In genomic region chr7:116382375-116382774, GRCh38 we compare ENCODE assay signal across 16 cellular contexts.
DNase-seq lines count a peak whose midpoint lies in the region; ATAC-seq and TF ChIP-seq lines count a peak whose summit lies in the region.
"Had no signal": no experiment of that assay in that cellular context is flagged by ENCODE, and none has a peak within 500 bp of the region (broad histone marks: within the 10 kb centered on the region; RNA-seq: fewer than 3 reads in every experiment).

No MANE protein-coding gene starts in this region.

- in situ Hi-C loops in Panc1 (cut with HindIII; ENCODE audit: low pct_unique_long_range_greater_than_20kb, low sequenced_read_pairs): no loop called here

- BruUV-seq in Panc1 (replicated peaks; lab: Mats Ljungman, UMichigan): no TSS peak

- DNase-seq in Panc1 (ENCODE audit: low read depth, low spot score) (no peak), NCI-H526 (lab: John Stamatoyannopoulos, UW) (no peak), A172 (ENCODE audit: low spot score) (no peak), HEK293T (ENCODE audit: extremely low spot score) (no peak)
- DNase-seq: 8988T; AML-193; Caco-2; Calu3; CD4-positive, alpha-beta T cell; CD8-positive, alpha-beta T cell; DMS79 treated with DMSO at 0.1 percent for 48 hours; GF-D8 had no signal

- no peaks in the 10 kb centered on the region for H3K27me3 ChIP-seq in Panc1 (ENCODE audit: control insufficient read depth, insufficient read depth, low read length)
- H3K27me3 ChIP-seq: BLaER1 treated with 17β-estradiol and CSF1 and Interleukin-3, amounts not matched to agents 10 nM and 100 nM had no signal

- intact Hi-C loops in Panc1 (cut with micrococcal nuclease; ENCODE audit: unreplicated experiment): no loop called here

- no peaks in the 10 kb centered on the region for H3K36me3 ChIP-seq in Panc1 (ENCODE audit: control insufficient read depth, insufficient read depth, low read length)
- H3K36me3 ChIP-seq: BLaER1 treated with 17β-estradiol and CSF1 and Interleukin-3, amounts not matched to agents 10 nM and 100 nM had no signal

- peaks cover 20% of the 10 kb centered on the region for H3K4me1 ChIP-seq in Panc1 (ENCODE audit: control insufficient read depth, insufficient read depth, low read length)
- H3K4me1 ChIP-seq: Caco-2 had no signal

- POLR2A ChIA-PET in Panc1 (lab: Charles Lee) (interaction anchor here (0.6 kb wide), 1 partner anchor 175 kb away, joined by 4 read pairs; no protein-coding TSS in a partner anchor), HEK293T (lab: Yijun Ruan, JAX) (no interaction called here)

- H3K4me3 ChIP-seq in Panc1 (ENCODE audit: low read depth in 2 of 2, low read length in 2 of 2): no peak overlapping the region
- H3K4me3 ChIP-seq: A549; BLaER1 treated with 17β-estradiol and CSF1 and Interleukin-3, amounts not matched to agents 10 nM and 100 nM had no signal

- TF ChIP-seq CTCF in Panc1 (IDR thresholded peaks at IDR 0.05): no peak

- peak overlapping the region; percentile 74; the same call in 1 of the 2 replicates for H3K27ac ChIP-seq in Panc1 (ENCODE audit: low read length)
- H3K27ac ChIP-seq: BLaER1 treated with 17β-estradiol and CSF1 and Interleukin-3, amounts not matched to agents 10 nM and 100 nM; C4-2B had no signal

- H3K9me3 ChIP-seq in Panc1 (ENCODE audit: control insufficient read depth, insufficient read depth, low read depth, low read length): no peaks in the 10 kb centered on the region
- H3K9me3 ChIP-seq: A549; BLaER1 treated with 17β-estradiol and CSF1 and Interleukin-3, amounts not matched to agents 10 nM and 100 nM; Caco-2 had no signal

- ATAC-seq in HG02885 (IDR thresholded peaks at IDR 0.05; ENCODE audit: poor library complexity, unreplicated experiment) (peak; percentile 50), Panc1 (no peak)
- ATAC-seq: A549; CD8-positive, alpha-beta T cell had no signal

- CTCF ChIA-PET in Panc1 (lab: Charles Lee): no interaction called here
- CTCF ChIA-PET in HEK293T (lab: Yijun Ruan, JAX): no interaction called here

TF ChIP-seq in HEK293T, 16 proteins besides CTCF, POLR2A, EP300 and RAD21:
- no peak for TF ChIP-seq HDGF (IDR thresholded peaks at IDR 0.05; ENCODE audit: borderline replicate concordance)
- TF ChIP-seq BHLHE40 (IDR thresholded peaks at IDR 0.05; ENCODE audit: borderline replicate concordance): no peak
- TF ChIP-seq TARDBP (IDR thresholded peaks at IDR 0.05): no peak
- TF ChIP-seq PKNOX1 (IDR thresholded peaks at IDR 0.05): no peak
- TF ChIP-seq FOXM1 (IDR thresholded peaks at IDR 0.05; ENCODE audit: borderline replicate concordance): no peak
- no peak for TF ChIP-seq ARNT (IDR thresholded peaks at IDR 0.05)
- no peak for TF ChIP-seq LEF1 (IDR thresholded peaks at IDR 0.05; ENCODE audit: borderline replicate concordance)
- no peak for TF ChIP-seq SUZ12 (IDR thresholded peaks at IDR 0.05)
